18 cellular contexts compared by ENCODE assay signal in genomic region chr1:119622694-119623515, GRCh38. TPM values are rescaled to one million over a fixed set of nuclear protein-coding genes. Genes with fewer than 3 reads are reported as not detected.
DNase-seq lines count a peak whose midpoint lies in the region; ATAC-seq, FAIRE-seq and TF ChIP-seq lines count a peak whose summit lies in the region.
"Had no signal": no experiment of that assay in that cellular context is flagged by ENCODE, and none has a peak within 500 bp of the region (broad histone marks: within the 10 kb centered on the region; RNA-seq: fewer than 3 reads in every experiment).

No MANE protein-coding gene starts in this region.

- SMC1A ChIA-PET in GM12878 (lab: Charles Lee; ENCODE audit: uncharacterized antibody, unreplicated experiment), result no interaction called here

- CTCF ChIA-PET in GM12878 (lab: Yijun Ruan, JAX) (interaction anchor here (14.9 kb wide), 1 partner anchor 50 kb away, joined by 446 read pairs; no protein-coding TSS in a partner anchor), T-cell (lab: Charles Lee) (no interaction called here)

- H3K9me3 ChIP-seq in GM12878 (replicated peaks; ENCODE audit: control insufficient read depth, insufficient read depth, low read length) (no peaks in the 10 kb centered on the region; the same call in 2 of the 3 replicates), upper lobe of right lung (no peaks in the 10 kb centered on the region), mucosa of descending colon (no peaks in the 10 kb centered on the region)
- H3K9me3 ChIP-seq: Caco-2 had no signal

- no peaks in the 10 kb centered on the region for H3K79me2 ChIP-seq in GM12878 (ENCODE audit: control insufficient read depth, insufficient read depth, low read length)

- H3K27me3 Mint-ChIP-seq in T-cell, result peaks cover 2 to 5% of the 10 kb centered on the region in 2 donors

- no peak overlapping the region for H3K4me2 ChIP-seq in GM12878 (ENCODE audit: control insufficient read depth, insufficient read depth)

- POLR2A ChIA-PET in GM12878 (lab: Charles Lee), result no interaction called here
- POLR2A ChIA-PET in T-cell (lab: Charles Lee), result no interaction called here

- intact Hi-C loops in GM12878 (cut with micrococcal nuclease; ENCODE audit: unreplicated experiment), result no loop called here
- intact Hi-C loops in upper lobe of right lung (cut with DNase I), result no loop called here
- intact Hi-C loops in mucosa of descending colon (cut with DNase I, micrococcal nuclease), result no loop called here

- no peak for TF ChIP-seq RAD21 in GM12878 (IDR thresholded peaks at IDR 0.05; ENCODE audit: insufficient read depth, low read depth, low read length)

- TF ChIP-seq CTCF in GM12878 (IDR thresholded peaks at IDR 0.05 in 2 of 3, conservative IDR thresholded peaks at IDR 0.05 in 1 of 3; ENCODE audit: control insufficient read depth in 2 of 3, extremely low read depth in 1 of 3, insufficient read depth in 1 of 3, low read depth in 3 of 3, low read length in 3 of 3) (no peak), upper lobe of right lung (IDR thresholded peaks at IDR 0.05) (no peak), mucosa of descending colon (IDR thresholded peaks at IDR 0.05) (no peak)

- no peak overlapping the region for H3K27ac ChIP-seq in GM12878 (ENCODE audit: control insufficient read depth, insufficient read depth)
- H3K27ac ChIP-seq in upper lobe of right lung, result no peak overlapping the region
- H3K27ac ChIP-seq: GM23248 had no signal

- in situ Hi-C loops in GM12878 (cut with MboI), result no loop called here

- H3K27ac Mint-ChIP-seq in T-cell, result no peak overlapping the region
- H3K27ac Mint-ChIP-seq: CD4-positive, alpha-beta T cell had no signal

- RAD21 ChIA-PET in GM12878 (lab: Charles Lee; ENCODE audit: unreplicated experiment), result no interaction called here

- no peak for FAIRE-seq in GM12878 (lab: Jason Lieb, UNC)
- FAIRE-seq: A204.1, D721Med, G401.6, GM12892, GM18507, H54 had no signal

- DNase-seq in GM12878 (ENCODE audit: low read depth, low spot score) (no peak), ecto neural progenitor cell (ENCODE audit: low spot score) (peak; percentile 24), left lobe of liver (ENCODE audit: low spot score) (peak; percentile 33), upper lobe of right lung (no peak), T-cell (no peak), mucosa of descending colon (no peak)
- DNase-seq: ACHN; Caco-2; CD4-positive, alpha-beta T cell; GM23248; HCEC 1CT had no signal

- TF ChIP-seq EP300 in GM12878 (IDR thresholded peaks at IDR 0.05; ENCODE audit: borderline replicate concordance in 1 of 2, control insufficient read depth in 1 of 2, low read depth in 2 of 2, low read length in 2 of 2), result no peak

- H3K9ac ChIP-seq in GM12878 (ENCODE audit: control insufficient read depth, insufficient read depth, low read length), result no peak overlapping the region
- H3K9ac ChIP-seq: GM23248 had no signal

- H3K4me3 Mint-ChIP-seq in T-cell, result no peak overlapping the region
- H3K4me3 Mint-ChIP-seq: CD4-positive, alpha-beta T cell had no signal

- H3K9me3 Mint-ChIP-seq in T-cell, result no peaks in the 10 kb centered on the region
- H3K9me3 Mint-ChIP-seq: CD4-positive, alpha-beta T cell had no signal

- WGBS in GM12878 (ENCODE audit: insufficient coverage, insufficient replicate concordance, low lambda C conversion rate, missing lambda C conversion rate), result 95% methylated on average over 97 of the region's 99 CpGs

- no peaks in the 10 kb centered on the region for H4K20me1 ChIP-seq in GM12878 (ENCODE audit: control insufficient read depth, insufficient read depth)

- H3K27me3 ChIP-seq in GM12878 (replicated peaks in 1 of 2; ENCODE audit: control insufficient read depth in 2 of 2, insufficient read depth in 2 of 2, low read length in 1 of 2) (no peaks in the 10 kb centered on the region), upper lobe of right lung (no peaks in the 10 kb centered on the region)

- no peaks in the 10 kb centered on the region for H3K4me1 Mint-ChIP-seq in T-cell

- no TSS peak for BruUV-seq in GM12878 (replicated peaks; lab: Mats Ljungman, UMichigan)

- H3K4me1 ChIP-seq in GM12878 (ENCODE audit: control insufficient read depth, insufficient read depth, low read length) (no peaks in the 10 kb centered on the region), upper lobe of right lung (peaks cover 9% of the 10 kb centered on the region), mucosa of descending colon (ENCODE audit: low read depth) (no peaks in the 10 kb centered on the region)
- H3K4me1 ChIP-seq: Caco-2 had no signal

- ATAC-seq in GM12878, result no peak
- ATAC-seq in left lobe of liver, result no peak
- peak; percentile 9 for ATAC-seq in upper lobe of right lung
- ATAC-seq in HG03139 (IDR thresholded peaks at IDR 0.05; ENCODE audit: unreplicated experiment), result no peak
- ATAC-seq in T-cell (replicated peaks in 1 of 4), result no peak
- no peak for ATAC-seq in mucosa of descending colon

- H2AFZ ChIP-seq in GM12878 (ENCODE audit: control insufficient read depth, low read depth, low read length), result no peak overlapping the region
- H2AFZ ChIP-seq: GM23248 had no signal

- H3K36me3 Mint-ChIP-seq in T-cell, result no peaks in the 10 kb centered on the region

- TF ChIP-seq POLR2A in GM12878 (IDR thresholded peaks at IDR 0.05; ENCODE audit: low read depth, low read length), result no peak

- H3K4me3 ChIP-seq in GM12878 (no peak overlapping the region), upper lobe of right lung (no peak overlapping the region), mucosa of descending colon (no peak overlapping the region)
- H3K4me3 ChIP-seq: GM23248 had no signal

- H3K36me3 ChIP-seq in GM12878 (ENCODE audit: control insufficient read depth in 2 of 2, insufficient read depth in 2 of 2, low read length in 1 of 2) (peaks cover 0 to 10% of the 10 kb centered on the region in 2 experiments; a peak in 2 of 4 replicates), upper lobe of right lung (peaks cover 30% of the 10 kb centered on the region), mucosa of descending colon (ENCODE audit: low read depth) (no peaks in the 10 kb centered on the region)

TF ChIP-seq in GM12878, 131 proteins besides CTCF, POLR2A, EP300 and RAD21:
- TF ChIP-seq ZNF207 (IDR thresholded peaks at IDR 0.05; ENCODE audit: borderline replicate concordance) (no peak), ZBTB11 (CRISPR knock-in tag; IDR thresholded peaks at IDR 0.05) (no peak), BCL3 (IDR thresholded peaks at IDR 0.05; ENCODE audit: borderline replicate concordance, insufficient read depth, low read depth, low read length, poor library complexity, severe bottlenecking) (peak; percentile 43)

RNA-seq across cellular contexts. Expression of gene ZNF697, which starts 25.2 kb away (rescaled TPM):
- total RNA-seq in GM12878 (2013; cell fraction: nucleolus; rRNA removed), result 1.7 and 2.1 TPM in 2 replicates
- 3.9 and 4.3 TPM in 2 replicates for total RNA-seq in GM12878 (2014; rRNA removed)
- total RNA-seq in GM12878 (2014; rRNA removed; fragmentation: Illumina TruSeq; extraction: Trizol), result 3.7 and 3.8 TPM in 2 replicates
- total RNA-seq in GM12878 (2021), result 4.8 and 5.9 TPM in 2 replicates
- polyA plus RNA-seq in GM12878 (2011; ENCODE audit: low read depth), result 0.50 TPM
- polyA plus RNA-seq in GM12878 (2011; rRNA removed), result 3.4 and 4.8 TPM in 2 replicates
- 1.9 and 2.0 TPM in 2 replicates for polyA plus RNA-seq in GM12878 (2011; cell fraction: cytosol; rRNA removed)
- polyA plus RNA-seq in GM12878 (2011; cell fraction: nucleus; rRNA removed), result 3.5 and 5.1 TPM in 2 replicates
- 0.60 and 1.0 TPM in 2 replicates for polyA plus RNA-seq in GM12878 (2012)
- polyA plus RNA-seq in GM12878 (2014; fragmentation: Illumina TruSeq; extraction: Trizol), result 2.8 and 3.7 TPM in 2 replicates
- under 1 TPM; 0.74 to 0.99 TPM for polyA plus RNA-seq in GM12878 (2014; fragmentation: Nextera tagmentation; extraction: Ambion mirVana)
- 2.4 and 3.1 TPM in 2 replicates for polyA plus RNA-seq in GM12878 (2014; rRNA removed)
- polyA plus RNA-seq in GM12878 (2016; fragmentation: Nextera tagmentation; extraction: Ambion mirVana), result under 1 TPM; 0.48 to 0.60 TPM
- 4.3 and 4.5 TPM in 2 replicates for polyA minus RNA-seq in GM12878 (2011; rRNA and poly(A)+ RNA removed)
- polyA minus RNA-seq in GM12878 (2011; cell fraction: cytosol; rRNA and poly(A)+ RNA removed), result 2.2 and 2.9 TPM in 2 replicates
- 3.9 and 6.5 TPM in 2 replicates for polyA minus RNA-seq in GM12878 (2011; cell fraction: nucleus; rRNA and poly(A)+ RNA removed)
- total RNA-seq in left lobe of liver, result 3.6 TPM
- total RNA-seq in upper lobe of right lung, result 11.4 TPM
- total RNA-seq in T-cell, result under 1 TPM in 3 of 5 donors, not detected in 2; 0.06 to 0.16 (median 0.09) TPM
- 1 to 10 TPM; 1.8 to 7.8 (median 2.8) TPM for total RNA-seq in mucosa of descending colon

Comparison
In these comparisons a context has a peak if more than half of its experiments do, and no peak if none do; other contexts are left out.
1. DNase-seq: peak in ecto neural progenitor cell (single experiment) and left lobe of liver (single experiment); none in GM12878 (single experiment), upper lobe of right lung (single experiment), T-cell (0 of 34) and mucosa of descending colon (0 of 3).